8 cellular contexts compared by ENCODE assay signal in genomic region chr5:75668988-75669760, GRCh38. TPM values are rescaled to one million over a fixed set of nuclear protein-coding genes. Genes with fewer than 3 reads are reported as not detected.
DNase-seq lines count a peak whose midpoint lies in the region; ATAC-seq and TF ChIP-seq lines count a peak whose summit lies in the region.

No MANE protein-coding gene starts in this region.

- peak overlapping the region; percentile 90 for H3K27ac ChIP-seq in OCI-LY3 (ENCODE audit: low read length)

- H3K4me1 ChIP-seq in OCI-LY3 (ENCODE audit: low read length) = peaks cover 45% of the 10 kb centered on the region

- peak overlapping the region; percentile 77 for H3K4me3 Mint-ChIP-seq in activated T-helper 17 cell treated with anti-CD3 and anti-CD28 coated beads, Interleukin-2, amount 50 U/mL, for 72 hours

- peaks cover 3% of the 10 kb centered on the region for H3K36me3 ChIP-seq in OCI-LY3 (replicated peaks; ENCODE audit: low read depth, low read length)

- no peaks in the 10 kb centered on the region for H3K27me3 ChIP-seq in OCI-LY3 (ENCODE audit: low read depth, low read length)

- peaks cover 30% of the 10 kb centered on the region for H3K4me1 Mint-ChIP-seq in activated T-helper 17 cell treated with anti-CD3 and anti-CD28 coated beads, Interleukin-2, amount 50 U/mL, for 72 hours

- H3K27me3 Mint-ChIP-seq in activated T-helper 17 cell treated with anti-CD3 and anti-CD28 coated beads, Interleukin-2, amount 50 U/mL, for 72 hours = no peaks in the 10 kb centered on the region

- peak; percentile 88 for ATAC-seq in GM19328 (IDR thresholded peaks at IDR 0.05; ENCODE audit: unreplicated experiment)
- ATAC-seq in HG03442 (IDR thresholded peaks at IDR 0.05; ENCODE audit: unreplicated experiment) = peak; percentile 89
- peak; percentile 97 for ATAC-seq in activated T-helper 17 cell treated with anti-CD3 and anti-CD28 coated beads, Interleukin-2, amount 50 U/mL, for 72 hours (replicated peaks)

- H3K27ac Mint-ChIP-seq in activated T-helper 17 cell treated with anti-CD3 and anti-CD28 coated beads, Interleukin-2, amount 50 U/mL, for 72 hours = peak overlapping the region; percentile 95

- no peak for TF ChIP-seq CTCF in OCI-LY3 (IDR thresholded peaks at IDR 0.05; ENCODE audit: low read depth, low read length)

- peak overlapping the region; percentile 73 for H3K9ac ChIP-seq in OCI-LY3 (ENCODE audit: low read length)

- no peaks in the 10 kb centered on the region for H3K79me2 ChIP-seq in OCI-LY3 (ENCODE audit: low read length)

- H3K9me3 Mint-ChIP-seq in activated T-helper 17 cell treated with anti-CD3 and anti-CD28 coated beads, Interleukin-2, amount 50 U/mL, for 72 hours = no peaks in the 10 kb centered on the region

- H4K20me1 ChIP-seq in OCI-LY3 (ENCODE audit: insufficient read depth, low read length) = no peaks in the 10 kb centered on the region

- peak overlapping the region; percentile 40; the same call in 1 of the 2 replicates for H2AFZ ChIP-seq in OCI-LY3 (ENCODE audit: low read depth, low read length)

- no peaks in the 10 kb centered on the region for H3K9me3 ChIP-seq in OCI-LY3 (ENCODE audit: insufficient read depth, low read length)

- H3K4me2 ChIP-seq in OCI-LY3 (ENCODE audit: low read length) = peak overlapping the region; percentile 94

- peak overlapping the region; percentile 75 for H3K4me3 ChIP-seq in OCI-LY3 (ENCODE audit: low read length)

- DNase-seq in DMS 273 (lab: John Stamatoyannopoulos, UW; ENCODE audit: unreplicated experiment) = peak; percentile 84
- DNase-seq in kidney tubule cell (ENCODE audit: low spot score) = peak; percentile 85
- peak; percentile 57 to 70 for DNase-seq in stimulated activated CD8-positive, alpha-beta memory T cell treated with anti-CD3 and anti-CD28 coated beads, Interleukin-15, amount 100 ng/mL, for 48 hours (ENCODE audit: low read depth in 2 of 2)
- DNase-seq in NCI-H82 (lab: John Stamatoyannopoulos, UW) = no peak

- peaks cover 24% of the 10 kb centered on the region for H3K36me3 Mint-ChIP-seq in activated T-helper 17 cell treated with anti-CD3 and anti-CD28 coated beads, Interleukin-2, amount 50 U/mL, for 72 hours (ENCODE audit: low read depth)

RNA-seq across cellular contexts. Expression of gene POC5, which starts 48.1 kb away (rescaled TPM):
- 10 to 100 TPM in 1 of 2 donors, 1 to 10 TPM in 1; 9.2 to 18.3 TPM for total RNA-seq in activated T-helper 17 cell treated with anti-CD3 and anti-CD28 coated beads, Interleukin-2, amount 50 U/mL, for 72 hours

RNA-seq across cellular contexts. Expression of gene ANKDD1B, which starts 57.9 kb away (rescaled TPM):
- under 1 TPM; 0.34 to 0.35 TPM for total RNA-seq in activated T-helper 17 cell treated with anti-CD3 and anti-CD28 coated beads, Interleukin-2, amount 50 U/mL, for 72 hours
